Comparison of ENCODE assay signal across 8 cellular contexts in genomic region chr12:53252349-53252916, GRCh38. TPM values are rescaled to one million over a fixed set of nuclear protein-coding genes. Genes with fewer than 3 reads are reported as not detected.
DNase-seq lines count a peak whose midpoint lies in the region; ATAC-seq and TF ChIP-seq lines count a peak whose summit lies in the region.

No MANE protein-coding gene starts in this region.

- H4K20me1 ChIP-seq in OCI-LY1 (ENCODE audit: insufficient read depth, low read length) = no peaks in the 10 kb centered on the region

- no peaks in the 10 kb centered on the region for H3K27me3 Mint-ChIP-seq in mesothelial cell of epicardium (ENCODE audit: low read depth)

- H3K9ac ChIP-seq in OCI-LY1 (ENCODE audit: low read length) = peak overlapping the region; percentile 93

- peaks cover 13% of the 10 kb centered on the region; the same call in 1 of the 2 replicates for H3K36me3 ChIP-seq in OCI-LY1 (ENCODE audit: insufficient read depth, low read length)
- peaks cover 0 to 8% of the 10 kb centered on the region in 2 donors for H3K36me3 ChIP-seq in vagina

- no peak for TF ChIP-seq POLR2A in vagina (IDR thresholded peaks at IDR 0.05)

- ATAC-seq in GM19395 (IDR thresholded peaks at IDR 0.05; ENCODE audit: unreplicated experiment) (peak; percentile 12), HG03457 (IDR thresholded peaks at IDR 0.05; ENCODE audit: unreplicated experiment) (no peak), HG03045 (IDR thresholded peaks at IDR 0.05; ENCODE audit: unreplicated experiment) (no peak)

- H3K4me1 ChIP-seq in OCI-LY1 (ENCODE audit: insufficient read depth, low read length, severe bottlenecking) = peaks cover 32% of the 10 kb centered on the region
- H3K4me1 ChIP-seq in vagina = peaks cover 31% of the 10 kb centered on the region

- no peaks in the 10 kb centered on the region for H3K9me3 Mint-ChIP-seq in mesothelial cell of epicardium

- no peaks in the 10 kb centered on the region for H3K79me2 ChIP-seq in OCI-LY1 (ENCODE audit: insufficient read depth, low read length)

- H3K9me3 ChIP-seq in OCI-LY1 (ENCODE audit: low read length) (no peaks in the 10 kb centered on the region), vagina (no peaks in the 10 kb centered on the region)

- no peaks in the 10 kb centered on the region for H3K9me2 ChIP-seq in OCI-LY1 (ENCODE audit: low read depth, low read length)

- peak overlapping the region; percentile 94 for H3K4me3 ChIP-seq in OCI-LY1 (ENCODE audit: low read depth, low read length, poor library complexity, severe bottlenecking)
- H3K4me3 ChIP-seq in dorsolateral prefrontal cortex = peak overlapping the region; percentile 65 to 97 (median 85)
- peak overlapping the region; percentile 85 to 89 for H3K4me3 ChIP-seq in vagina

- peak overlapping the region; percentile 94 for H3K4me3 Mint-ChIP-seq in mesothelial cell of epicardium

- H3K4me2 ChIP-seq in OCI-LY1 (ENCODE audit: low read length) = peak overlapping the region; percentile 93

- no peak overlapping the region for H3K27ac ChIP-seq in OCI-LY1 (ENCODE audit: low read depth, low read length, poor library complexity, severe bottlenecking)
- peak overlapping the region; percentile 65 to 99 (median 94) for H3K27ac ChIP-seq in dorsolateral prefrontal cortex
- peak overlapping the region; percentile 91 for H3K27ac ChIP-seq in vagina

- H3K36me3 Mint-ChIP-seq in mesothelial cell of epicardium = no peaks in the 10 kb centered on the region

- no peak for DNase-seq in dorsolateral prefrontal cortex
- no peak for DNase-seq in mesothelial cell of epicardium (ENCODE audit: low spot score in 2 of 2, unreplicated experiment in 2 of 2)
- peak in 1 of 2 donors; percentile 88 for DNase-seq in vagina (ENCODE audit: extremely low spot score in 2 of 2)
- DNase-seq in NK-92 treated with Interleukin-12 subunit alpha and Interleukin-12 subunit beta, amount 100 ng/mL, for 24 hours (lab: John Stamatoyannopoulos, UW) = no peak

- peaks cover 24% of the 10 kb centered on the region for H3K4me1 Mint-ChIP-seq in mesothelial cell of epicardium

- no peaks in the 10 kb centered on the region for H3K27me3 ChIP-seq in OCI-LY1 (ENCODE audit: insufficient read depth, low read length)
- H3K27me3 ChIP-seq in dorsolateral prefrontal cortex = no peaks in the 10 kb centered on the region
- H3K27me3 ChIP-seq in vagina = no peaks in the 10 kb centered on the region

- TF ChIP-seq CTCF in OCI-LY1 (IDR thresholded peaks at IDR 0.05; ENCODE audit: low read length) (0 out of 2 replicates have a peak, but pooled peaks have one; percentile 5), dorsolateral prefrontal cortex (IDR thresholded peaks at IDR 0.05 in 54 of 56, conservative IDR thresholded peaks at IDR 0.05 in 2 of 56; ENCODE audit: low read depth in 1 of 56, partially characterized antibody in 56 of 56) (peak in 11 of 56 donors; percentile 2 to 63 (median 21)), mesothelial cell of epicardium (IDR thresholded peaks at IDR 0.05; ENCODE audit: unreplicated experiment) (no peak), vagina (IDR thresholded peaks at IDR 0.05) (no peak)

- peak overlapping the region; percentile 6; the same call in 1 of the 2 replicates for H2AFZ ChIP-seq in OCI-LY1 (ENCODE audit: low read length)

- intact Hi-C loops in dorsolateral prefrontal cortex (cut with DNase I) (loop anchor here (2.0 to 5.0 kb wide), 5 partner anchors 14 to 72 kb away; partner anchors contain the start of genes CSAD (in 1 of the 2), PFDN5 (in 1 of the 2) and ZNF740 (in 1 of the 2)), vagina (cut with DNase I) (loop anchor here (5.0 kb wide), 1 partner anchor 35 kb away; no protein-coding TSS in a partner anchor)

- H3F3A ChIP-seq in OCI-LY1 (ENCODE audit: insufficient read depth, low read length) = no peaks in the 10 kb centered on the region

- H3K27ac Mint-ChIP-seq in mesothelial cell of epicardium = peak overlapping the region; percentile 95

RNA-seq across cellular contexts. Expression of gene ESPL1, which starts 15.7 kb away (rescaled TPM):
- total RNA-seq in dorsolateral prefrontal cortex (1 to 10 TPM in 3 of 120 experiments, under 1 TPM in 60, not detected in 57; 0.07 to 1.8 (median 0.25) TPM), mesothelial cell of epicardium (15.7 to 20.8 TPM (median 15.9 TPM) in 3 replicates), vagina (17.7 TPM)

RNA-seq across cellular contexts. Expression of gene RARG, which starts 20.4 kb away (rescaled TPM):
- total RNA-seq in dorsolateral prefrontal cortex (10 to 100 TPM in 100 of 120 experiments, 1 to 10 TPM in 20; 5.6 to 27.3 (median 13.3) TPM), mesothelial cell of epicardium (66.6 to 72.2 TPM (median 71.6 TPM) in 3 replicates), vagina (79.1 TPM)

RNA-seq across cellular contexts. Expression of gene PFDN5, which starts 42.9 kb away (rescaled TPM):
- total RNA-seq in dorsolateral prefrontal cortex = 100 to 1,000 TPM; 256 to 374 (median 306) TPM
- 328 to 339 TPM (median 338 TPM) in 3 replicates for total RNA-seq in mesothelial cell of epicardium
- 673 TPM for total RNA-seq in vagina

RNA-seq across cellular contexts. Expression of gene ITGB7, which starts 45.4 kb away (rescaled TPM):
- total RNA-seq in dorsolateral prefrontal cortex (1 to 10 TPM in 98 of 120 experiments, under 1 TPM in 20, not detected in 2; 0.43 to 4.9 (median 1.5) TPM), mesothelial cell of epicardium (3.2 to 4.9 TPM (median 4.6 TPM) in 3 replicates), vagina (3.7 TPM)

RNA-seq across cellular contexts. Expression of gene MYG1, which starts 47.1 kb away (rescaled TPM):
- 10 to 100 TPM; 43.4 to 98.9 (median 69.5) TPM for total RNA-seq in dorsolateral prefrontal cortex
- total RNA-seq in mesothelial cell of epicardium = 50.1 to 55.9 TPM (median 53.8 TPM) in 3 replicates
- total RNA-seq in vagina = 41.5 TPM
